ENCODE assay signal across 9 cellular contexts in the genomic region with DNA sequence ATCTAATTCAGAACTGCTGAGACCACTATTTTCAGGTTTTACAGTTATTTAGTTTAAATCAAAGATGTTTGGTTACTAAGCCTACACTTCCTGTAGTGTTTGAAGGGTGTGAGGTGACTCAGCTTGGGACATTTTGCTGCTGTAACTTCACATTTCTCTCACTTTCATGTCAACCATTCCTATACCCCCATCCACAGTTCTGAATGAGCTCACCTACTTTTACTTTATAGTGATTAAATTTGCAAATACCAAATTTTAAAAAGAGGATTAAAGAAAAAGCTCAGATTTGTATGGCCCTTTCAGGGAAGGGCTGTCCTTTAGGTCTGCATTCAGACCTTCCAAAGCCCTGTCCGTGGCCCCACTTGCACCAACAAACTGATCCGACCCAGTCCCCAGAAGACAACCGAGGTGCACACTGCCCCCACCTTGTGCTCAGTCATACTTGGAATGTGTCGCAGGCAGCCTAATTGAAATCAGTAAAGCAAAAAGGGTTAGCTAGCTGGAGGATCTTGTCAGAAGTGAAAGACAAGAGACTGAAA.
DNase-seq lines count a peak whose midpoint lies in the region; ATAC-seq and TF ChIP-seq lines count a peak whose summit lies in the region.
"Had no signal": no experiment of that assay in that cellular context is flagged by ENCODE, and none has a peak within 500 bp of the region (broad histone marks: within the 10 kb centered on the region; RNA-seq: fewer than 3 reads in every experiment).

No MANE protein-coding gene starts in this region.

- H3K36me3 Mint-ChIP-seq in T-helper 1 cell treated with Interleukin-12 subunit alpha and Interleukin-12 subunit beta and Interleukin-4 antibody, amounts not matched to agents 30 μg/mL and 1 μg/mL, for 36 hours (ENCODE audit: low read depth): no peaks in the 10 kb centered on the region

- ATAC-seq in HG02870 (IDR thresholded peaks at IDR 0.05; ENCODE audit: unreplicated experiment) (peak; percentile 97), omental fat pad (ENCODE audit: low FRiP score) (no peak)

- peak overlapping the region; percentile 2 for H3K4me3 Mint-ChIP-seq in T-helper 1 cell treated with Interleukin-12 subunit alpha and Interleukin-12 subunit beta and Interleukin-4 antibody, amounts not matched to agents 30 μg/mL and 1 μg/mL, for 36 hours
- H3K4me3 Mint-ChIP-seq: activated B cell treated with CpG ODN at 0.5 μM for 24 hours had no signal

- H3K27me3 Mint-ChIP-seq in T-helper 1 cell treated with Interleukin-12 subunit alpha and Interleukin-12 subunit beta and Interleukin-4 antibody, amounts not matched to agents 30 μg/mL and 1 μg/mL, for 36 hours (ENCODE audit: low read depth): peaks cover 9% of the 10 kb centered on the region

- no peak for TF ChIP-seq CTCF in omental fat pad (IDR thresholded peaks at IDR 0.05)

- no peaks in the 10 kb centered on the region for H3K9me3 Mint-ChIP-seq in T-helper 1 cell treated with Interleukin-12 subunit alpha and Interleukin-12 subunit beta and Interleukin-4 antibody, amounts not matched to agents 30 μg/mL and 1 μg/mL, for 36 hours
- H3K9me3 Mint-ChIP-seq: activated B cell treated with CpG ODN at 0.5 μM for 24 hours had no signal

- peaks cover 15% of the 10 kb centered on the region for H3K4me1 Mint-ChIP-seq in T-helper 1 cell treated with Interleukin-12 subunit alpha and Interleukin-12 subunit beta and Interleukin-4 antibody, amounts not matched to agents 30 μg/mL and 1 μg/mL, for 36 hours (ENCODE audit: low read depth)

- peak overlapping the region; percentile 61 for H3K27ac Mint-ChIP-seq in T-helper 1 cell treated with Interleukin-12 subunit alpha and Interleukin-12 subunit beta and Interleukin-4 antibody, amounts not matched to agents 30 μg/mL and 1 μg/mL, for 36 hours
- H3K27ac Mint-ChIP-seq: activated B cell treated with CpG ODN at 0.5 μM for 24 hours had no signal

- peak; percentile 12 for DNase-seq in NK-92 treated with Interleukin-12 subunit alpha and Interleukin-12 subunit beta, amount 100 ng/mL, for 24 hours (lab: John Stamatoyannopoulos, UW)
- DNase-seq in NK-92 (lab: John Stamatoyannopoulos, UW; ENCODE audit: unreplicated experiment) (no peak), iris pigment epithelial cell (ENCODE audit: low read depth) (peak; percentile 68), DMS 273 treated with DMSO at 0.1 percent for 48 hours (lab: John Stamatoyannopoulos, UW) (no peak), hypothalamus (lab: John Stamatoyannopoulos, UW) (no peak), omental fat pad (ENCODE audit: low spot score) (no peak)
- DNase-seq: activated B cell treated with CpG ODN at 0.5 μM for 24 hours had no signal

Comparison
In these comparisons a context has a peak if more than half of its experiments do, and no peak if none do; other contexts are left out.
1. DNase-seq: peak in NK-92 treated with Interleukin-12 subunit alpha and Interleukin-12 subunit beta, amount 100 ng/mL, for 24 hours (single experiment) and iris pigment epithelial cell (single experiment); none in NK-92 (single experiment), DMS 273 treated with DMSO at 0.1 percent for 48 hours (single experiment), hypothalamus (0 of 51) and omental fat pad (single experiment).